ENCODE assay signal across 12 cellular contexts in the genomic region with DNA sequence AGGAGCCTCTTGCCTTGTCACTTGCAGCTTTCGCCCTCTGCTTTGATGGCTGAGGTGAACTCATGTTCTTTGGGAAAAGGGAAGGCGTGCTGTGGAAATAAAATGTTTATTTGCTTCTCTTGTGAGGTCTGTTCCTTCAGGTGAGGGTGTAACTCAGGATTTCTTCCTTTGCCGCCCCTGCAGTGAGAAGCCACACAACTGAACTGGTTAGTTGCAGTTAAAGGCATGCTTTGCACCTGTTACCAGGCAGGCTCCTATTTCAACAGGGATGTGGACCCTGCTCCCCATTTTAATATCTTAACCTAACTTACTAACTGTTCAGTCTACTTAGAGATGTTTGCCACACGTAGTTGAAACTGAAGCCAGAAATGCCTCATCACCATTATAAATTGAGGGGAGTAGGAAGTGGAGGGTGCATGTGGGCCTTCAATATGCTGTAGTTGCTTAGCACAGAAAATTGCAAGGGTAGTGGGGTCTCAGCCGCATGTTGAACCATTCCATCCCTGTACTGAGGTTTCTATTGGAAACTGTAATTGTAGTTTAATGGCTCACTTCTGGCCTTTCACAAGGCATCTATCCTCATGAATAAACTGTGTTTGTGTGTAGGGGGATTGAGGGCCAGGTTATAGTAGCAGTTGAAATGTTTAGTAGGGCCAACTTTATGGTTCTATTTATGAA. TPM values are rescaled to one million over a fixed set of nuclear protein-coding genes. Genes with fewer than 3 reads are reported as not detected.
DNase-seq lines count a peak whose midpoint lies in the region; ATAC-seq and TF ChIP-seq lines count a peak whose summit lies in the region.
"Had no signal": no experiment of that assay in that cellular context is flagged by ENCODE, and none has a peak within 500 bp of the region (broad histone marks: within the 10 kb centered on the region; RNA-seq: fewer than 3 reads in every experiment).

No MANE protein-coding gene starts in this region.

- TF ChIP-seq CTCF in CD4-positive, alpha-beta T cell (IDR thresholded peaks at IDR 0.05): no peak
- no peak for TF ChIP-seq CTCF in glutamatergic neuron (IDR thresholded peaks at IDR 0.05; ENCODE audit: partially characterized antibody, unreplicated experiment)
- no peak for TF ChIP-seq CTCF in BE2C (IDR thresholded peaks at IDR 0.05; ENCODE audit: low read depth, low read length)

- POLR2A ChIA-PET in CD4-positive, alpha-beta T cell (lab: Charles Lee): interaction anchor here (0.9 to 3.0 kb wide), 7 partner anchors 8 to 427 kb away, joined by 3 to 12 read pairs (median 3); partner anchors contain the start of genes RACK1, TRIM41 and TRIM52

- H3K36me3 ChIP-seq in BE2C: peaks cover 67% of the 10 kb centered on the region

- no peak overlapping the region for H3K27ac ChIP-seq in CD4-positive, alpha-beta T cell (ENCODE audit: low read depth, low read length)

- H3K27me3 Mint-ChIP-seq in CD4-positive, alpha-beta T cell: no peaks in the 10 kb centered on the region
- H3K27me3 Mint-ChIP-seq in glutamatergic neuron (ENCODE audit: unreplicated experiment): peaks cover 3% of the 10 kb centered on the region

- no peak for ATAC-seq in CD4-positive, alpha-beta T cell (ENCODE audit: poor library complexity)
- ATAC-seq in SK-N-SH treated with all-trans-retinoic acid at 6 μM for 48 hours: no peak
- ATAC-seq: gastrocnemius medialis, left lobe of liver had no signal

- peak; percentile 29 for TF ChIP-seq POLR2A in GM18526 (IDR thresholded peaks at IDR 0.05; ENCODE audit: extremely low read depth, insufficient read length)

- H3K9me3 Mint-ChIP-seq in CD4-positive, alpha-beta T cell: no peaks in the 10 kb centered on the region
- H3K9me3 Mint-ChIP-seq in glutamatergic neuron (ENCODE audit: unreplicated experiment): peaks cover 9% of the 10 kb centered on the region

- peaks cover 9% of the 10 kb centered on the region; the same call in 1 of the 2 replicates for H3K4me1 ChIP-seq in BE2C
- H3K4me1 ChIP-seq: gastrocnemius medialis had no signal

- DNase-seq in CD4-positive, alpha-beta T cell: no peak
- DNase-seq in glutamatergic neuron: no peak
- DNase-seq in NCI-H187 treated with DMSO at 0.1 percent for 48 hours (lab: John Stamatoyannopoulos, UW): no peak
- DNase-seq in NCI-H2227 treated with DMSO at 0.1 percent for 48 hours (lab: John Stamatoyannopoulos, UW): no peak
- DNase-seq in activated effector memory CD4-positive, alpha-beta T cell treated with anti-CD3 and anti-CD28 coated beads, Interleukin-2, amount 50 U/mL, for 16 hours: no peak
- no peak for DNase-seq in BE2C
- DNase-seq: gastrocnemius medialis; posterior cingulate gyrus; stimulated activated naive CD4-positive, alpha-beta T cell had no signal

- no peaks in the 10 kb centered on the region for H3K27me3 ChIP-seq in CD4-positive, alpha-beta T cell (ENCODE audit: control insufficient read depth, insufficient read depth, low read length)
- H3K27me3 ChIP-seq in BE2C: 0 out of 2 replicates have a peak, but pooled peaks cover 2% of the 10 kb centered on the region
- H3K27me3 ChIP-seq: gastrocnemius medialis had no signal

- intact Hi-C loops in CD4-positive, alpha-beta T cell (cut with DNase I, micrococcal nuclease): no loop called here

- H3K9me3 ChIP-seq in CD4-positive, alpha-beta T cell (ENCODE audit: control insufficient read depth, low read length): no peaks in the 10 kb centered on the region
- no peaks in the 10 kb centered on the region for H3K9me3 ChIP-seq in BE2C
- H3K9me3 ChIP-seq: gastrocnemius medialis had no signal

- peaks cover 31% of the 10 kb centered on the region for H3K4me1 Mint-ChIP-seq in CD4-positive, alpha-beta T cell (ENCODE audit: low read depth)
- no peaks in the 10 kb centered on the region for H3K4me1 Mint-ChIP-seq in glutamatergic neuron (ENCODE audit: low read depth, unreplicated experiment)

- no peak overlapping the region for H3K4me3 Mint-ChIP-seq in CD4-positive, alpha-beta T cell
- no peak overlapping the region for H3K4me3 Mint-ChIP-seq in glutamatergic neuron (ENCODE audit: unreplicated experiment)

- peak overlapping the region; percentile 44 for H3K27ac Mint-ChIP-seq in CD4-positive, alpha-beta T cell
- peak overlapping the region; percentile 43 for H3K27ac Mint-ChIP-seq in glutamatergic neuron (ENCODE audit: unreplicated experiment)

- no peak overlapping the region for H3K4me3 ChIP-seq in BE2C (ENCODE audit: low read depth, low read length)
- H3K4me3 ChIP-seq: gastrocnemius medialis had no signal

- H3K36me3 Mint-ChIP-seq in CD4-positive, alpha-beta T cell (ENCODE audit: low read depth): peaks cover 93% of the 10 kb centered on the region
- H3K36me3 Mint-ChIP-seq in glutamatergic neuron (ENCODE audit: unreplicated experiment): peaks cover 5% of the 10 kb centered on the region

- CTCF ChIA-PET in CD4-positive, alpha-beta T cell (lab: Charles Lee): no interaction called here

TF ChIP-seq in SK-N-SH treated with all-trans-retinoic acid at 6 μM for 48 hours, 23 proteins besides CTCF, POLR2A, EP300 and RAD21 (continues in another document):
- TF ChIP-seq, protein P1, sequence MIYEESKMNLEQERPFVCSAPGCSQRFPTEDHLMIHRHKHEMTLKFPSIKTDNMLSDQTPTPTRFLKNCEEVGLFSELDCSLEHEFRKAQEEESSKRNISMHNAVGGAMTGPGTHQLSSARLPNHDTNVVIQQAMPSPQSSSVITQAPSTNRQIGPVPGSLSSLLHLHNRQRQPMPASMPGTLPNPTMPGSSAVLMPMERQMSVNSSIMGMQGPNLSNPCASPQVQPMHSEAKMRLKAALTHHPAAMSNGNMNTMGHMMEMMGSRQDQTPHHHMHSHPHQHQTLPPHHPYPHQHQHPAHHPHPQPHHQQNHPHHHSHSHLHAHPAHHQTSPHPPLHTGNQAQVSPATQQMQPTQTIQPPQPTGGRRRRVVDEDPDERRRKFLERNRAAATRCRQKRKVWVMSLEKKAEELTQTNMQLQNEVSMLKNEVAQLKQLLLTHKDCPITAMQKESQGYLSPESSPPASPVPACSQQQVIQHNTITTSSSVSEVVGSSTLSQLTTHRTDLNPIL (CRISPR knock-in tag; IDR thresholded peaks at IDR 0.05; ENCODE audit: low read depth): peak; percentile 21; the same call in 1 of the 2 replicates
- TF ChIP-seq, protein P2, sequence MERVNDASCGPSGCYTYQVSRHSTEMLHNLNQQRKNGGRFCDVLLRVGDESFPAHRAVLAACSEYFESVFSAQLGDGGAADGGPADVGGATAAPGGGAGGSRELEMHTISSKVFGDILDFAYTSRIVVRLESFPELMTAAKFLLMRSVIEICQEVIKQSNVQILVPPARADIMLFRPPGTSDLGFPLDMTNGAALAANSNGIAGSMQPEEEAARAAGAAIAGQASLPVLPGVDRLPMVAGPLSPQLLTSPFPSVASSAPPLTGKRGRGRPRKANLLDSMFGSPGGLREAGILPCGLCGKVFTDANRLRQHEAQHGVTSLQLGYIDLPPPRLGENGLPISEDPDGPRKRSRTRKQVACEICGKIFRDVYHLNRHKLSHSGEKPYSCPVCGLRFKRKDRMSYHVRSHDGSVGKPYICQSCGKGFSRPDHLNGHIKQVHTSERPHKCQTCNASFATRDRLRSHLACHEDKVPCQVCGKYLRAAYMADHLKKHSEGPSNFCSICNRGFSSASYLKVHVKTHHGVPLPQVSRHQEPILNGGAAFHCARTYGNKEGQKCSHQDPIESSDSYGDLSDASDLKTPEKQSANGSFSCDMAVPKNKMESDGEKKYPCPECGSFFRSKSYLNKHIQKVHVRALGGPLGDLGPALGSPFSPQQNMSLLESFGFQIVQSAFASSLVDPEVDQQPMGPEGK (CRISPR knock-in tag; IDR thresholded peaks at IDR 0.05; ENCODE audit: borderline replicate concordance): peak; percentile 43
- TF ChIP-seq SNAI2 (CRISPR knock-in tag; IDR thresholded peaks at IDR 0.05): no peak
- no peak for TF ChIP-seq ZC3H10 (CRISPR knock-in tag; IDR thresholded peaks at IDR 0.05)
- TF ChIP-seq ZFP30 (CRISPR knock-in tag; IDR thresholded peaks at IDR 0.05): no peak; the same call in 1 of the 2 replicates
- TF ChIP-seq, protein P3, sequence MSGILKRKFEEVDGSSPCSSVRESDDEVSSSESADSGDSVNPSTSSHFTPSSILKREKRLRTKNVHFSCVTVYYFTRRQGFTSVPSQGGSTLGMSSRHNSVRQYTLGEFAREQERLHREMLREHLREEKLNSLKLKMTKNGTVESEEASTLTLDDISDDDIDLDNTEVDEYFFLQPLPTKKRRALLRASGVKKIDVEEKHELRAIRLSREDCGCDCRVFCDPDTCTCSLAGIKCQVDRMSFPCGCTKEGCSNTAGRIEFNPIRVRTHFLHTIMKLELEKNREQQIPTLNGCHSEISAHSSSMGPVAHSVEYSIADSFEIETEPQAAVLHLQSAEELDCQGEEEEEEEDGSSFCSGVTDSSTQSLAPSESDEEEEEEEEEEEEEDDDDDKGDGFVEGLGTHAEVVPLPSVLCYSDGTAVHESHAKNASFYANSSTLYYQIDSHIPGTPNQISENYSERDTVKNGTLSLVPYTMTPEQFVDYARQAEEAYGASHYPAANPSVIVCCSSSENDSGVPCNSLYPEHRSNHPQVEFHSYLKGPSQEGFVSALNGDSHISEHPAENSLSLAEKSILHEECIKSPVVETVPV (CRISPR knock-in tag; IDR thresholded peaks at IDR 0.05): no peak; the same call in 1 of the 2 replicates
- TF ChIP-seq TCF4 (CRISPR knock-in tag; IDR thresholded peaks at IDR 0.05; ENCODE audit: borderline replicate concordance): no peak
- peak; percentile 47 for TF ChIP-seq TOX (CRISPR knock-in tag; IDR thresholded peaks at IDR 0.05; ENCODE audit: borderline replicate concordance)
- peak; percentile 11; the same call in 1 of the 2 replicates for TF ChIP-seq GLIS3 (CRISPR knock-in tag; IDR thresholded peaks at IDR 0.05)
- TF ChIP-seq CSDC2 (CRISPR knock-in tag; IDR thresholded peaks at IDR 0.05): no peak
- TF ChIP-seq ESRRG (CRISPR knock-in tag; IDR thresholded peaks at IDR 0.05): peak; percentile 29; the same call in 1 of the 2 replicates
- no peak for TF ChIP-seq ISL1 (CRISPR knock-in tag; IDR thresholded peaks at IDR 0.05)
- 0 out of 2 replicates have a peak, but pooled peaks have one; percentile 10 for TF ChIP-seq RARB (CRISPR knock-in tag; IDR thresholded peaks at IDR 0.05)
- no peak for TF ChIP-seq OSR1 (CRISPR knock-in tag; IDR thresholded peaks at IDR 0.05)
- no peak for TF ChIP-seq PPARA (CRISPR knock-in tag; IDR thresholded peaks at IDR 0.05; ENCODE audit: borderline replicate concordance)

RNA-seq across cellular contexts. Expression of gene RACK1, which starts 7.9 kb away (rescaled TPM):
- 1,000 to 10,000 TPM; 2,499 to 2,682 TPM for total RNA-seq in CD4-positive, alpha-beta T cell
- total RNA-seq in glutamatergic neuron (ENCODE audit: unreplicated experiment): 1,397 TPM
- polyA plus RNA-seq in BE2C (2012; ENCODE audit: insufficient read depth, insufficient read length, low read depth): 2,500 TPM

RNA-seq across cellular contexts. Expression of gene TRIM41, which starts 12.7 kb away (rescaled TPM):
- 10 to 100 TPM; 21.4 to 24.0 TPM for total RNA-seq in CD4-positive, alpha-beta T cell
- 28.8 TPM for total RNA-seq in glutamatergic neuron (ENCODE audit: unreplicated experiment)
- polyA plus RNA-seq in BE2C (2012; ENCODE audit: insufficient read depth, insufficient read length, low read depth): 80.4 TPM

RNA-seq across cellular contexts. Expression of gene TRIM52, which starts 25.1 kb away (rescaled TPM):
- 10 to 100 TPM; 35.9 to 37.6 TPM for total RNA-seq in CD4-positive, alpha-beta T cell
- total RNA-seq in glutamatergic neuron (ENCODE audit: unreplicated experiment): 15.7 TPM
- polyA plus RNA-seq in BE2C (2012; ENCODE audit: insufficient read depth, insufficient read length, low read depth): 33.8 TPM

RNA-seq across cellular contexts. Expression of gene TRIM7, which starts 30.8 kb away (rescaled TPM):
- 1 to 10 TPM; 3.4 to 3.8 TPM for total RNA-seq in CD4-positive, alpha-beta T cell
- total RNA-seq in glutamatergic neuron (ENCODE audit: unreplicated experiment): 0.93 TPM
- polyA plus RNA-seq in BE2C (2012; ENCODE audit: insufficient read depth, insufficient read length, low read depth): 3.2 TPM
